Comparison of ENCODE assay signal across 1 cellular context in the genomic region with DNA sequence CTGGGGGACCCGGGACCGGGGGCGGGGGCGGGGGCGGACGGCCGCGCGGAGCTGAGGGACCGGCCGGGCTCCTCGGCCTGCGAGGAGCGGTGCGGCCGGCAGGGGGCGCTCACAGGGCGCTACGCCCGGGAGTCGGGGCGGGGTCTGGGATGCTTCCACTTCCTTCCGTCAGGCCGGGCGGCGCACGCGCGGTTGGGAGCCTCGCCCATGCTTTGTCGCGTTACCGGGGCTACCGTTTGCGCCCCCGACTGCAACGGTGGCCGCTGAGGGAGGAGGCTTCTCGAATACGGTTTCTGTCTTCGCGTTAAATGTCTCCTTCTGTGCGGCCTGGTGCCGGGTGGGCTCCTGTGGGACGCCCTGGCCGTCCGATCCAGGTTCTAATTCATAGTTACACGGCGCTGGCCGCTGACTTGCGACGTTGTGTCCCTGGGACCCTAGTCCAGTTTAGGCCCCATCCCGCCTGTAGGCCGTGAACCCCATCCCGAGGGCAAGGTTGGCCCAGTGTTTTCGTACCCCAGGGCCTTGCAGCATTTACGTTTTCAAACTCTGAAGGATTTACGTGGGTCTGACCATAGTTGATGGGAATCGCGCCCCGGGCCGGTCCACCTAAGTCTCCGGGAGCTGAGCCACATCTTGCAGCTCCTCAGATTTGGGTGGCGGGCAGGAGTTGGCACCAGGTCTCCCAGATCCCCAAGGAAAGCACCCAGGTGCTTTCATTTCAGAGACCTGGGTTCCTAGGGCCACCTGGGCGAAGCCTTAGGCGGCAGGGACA.
A peak's percentile ranks its signal among the peaks of the same experiment; 100 is the strongest.
TF ChIP-seq lines count a peak whose summit lies in the region.

No MANE protein-coding gene starts in this region.

TF ChIP-seq in H1, 55 proteins besides CTCF, POLR2A, EP300 and RAD21:
- TF ChIP-seq JUND (IDR thresholded peaks at IDR 0.05; ENCODE audit: low read length) (no peak), SP2 (IDR thresholded peaks at IDR 0.05; ENCODE audit: low read length) (no peak), ZNF274 (IDR thresholded peaks at IDR 0.05; ENCODE audit: borderline replicate concordance, extremely low read depth, low read length) (no peak), CREB1 (IDR thresholded peaks at IDR 0.05) (no peak), USF2 (IDR thresholded peaks at IDR 0.05; ENCODE audit: low read length) (no peak), SP4 (IDR thresholded peaks at IDR 0.05; ENCODE audit: low read length) (no peak), ASH2L (IDR thresholded peaks at IDR 0.05; ENCODE audit: low read length) (no peak), SIN3A (conservative IDR thresholded peaks at IDR 0.05 in 1 of 2, IDR thresholded peaks at IDR 0.05 in 1 of 2; ENCODE audit: low read depth in 1 of 2, low read length in 2 of 2) (no peak; a peak in 1 of 4 replicates), TBP (IDR thresholded peaks at IDR 0.05; ENCODE audit: low read depth, low read length) (no peak), HDAC2 (IDR thresholded peaks at IDR 0.05; ENCODE audit: borderline replicate concordance in 1 of 2, low read depth in 2 of 2, low read length in 2 of 2) (no peak), RFX5 (IDR thresholded peaks at IDR 0.05; ENCODE audit: borderline replicate concordance, low read depth, low read length) (no peak), EGR1 (IDR thresholded peaks at IDR 0.05; ENCODE audit: borderline replicate concordance, low read depth, low read length) (no peak), CHD2 (IDR thresholded peaks at IDR 0.05; ENCODE audit: low read length) (no peak), KDM5A (IDR thresholded peaks at IDR 0.05; ENCODE audit: low read length) (no peak), SAP30 (IDR thresholded peaks at IDR 0.05; ENCODE audit: insufficient read depth, insufficient replicate concordance, low read length) (peak; percentile 65), MAX (IDR thresholded peaks at IDR 0.05) (no peak), SUZ12 (IDR thresholded peaks at IDR 0.05; ENCODE audit: low read length) (no peak), POU5F1 (IDR thresholded peaks at IDR 0.05; ENCODE audit: low read depth, low read length) (no peak), PHF8 (conservative IDR thresholded peaks at IDR 0.05; ENCODE audit: low read depth, low read length) (peak; percentile 41; the same call in 1 of the 2 replicates), BRCA1 (IDR thresholded peaks at IDR 0.05; ENCODE audit: low read depth, low read length) (no peak), CTBP2 (IDR thresholded peaks at IDR 0.05; ENCODE audit: borderline replicate concordance, insufficient read depth, insufficient read length, low read length) (no peak), CEBPB (IDR thresholded peaks at IDR 0.05; ENCODE audit: low read depth, low read length) (no peak), ATF2 (IDR thresholded peaks at IDR 0.05; ENCODE audit: low read length) (no peak), ATF3 (IDR thresholded peaks at IDR 0.05; ENCODE audit: insufficient read depth, low read depth, low read length) (no peak), KDM4A (IDR thresholded peaks at IDR 0.05; ENCODE audit: low read depth, low read length, severe bottlenecking) (peak; percentile 47), KDM1A (IDR thresholded peaks at IDR 0.05; ENCODE audit: borderline replicate concordance, low read length) (no peak), FOSL1 (IDR thresholded peaks at IDR 0.05; ENCODE audit: insufficient read depth, low read depth, low read length) (no peak), SIX5 (IDR thresholded peaks at IDR 0.05; ENCODE audit: low read depth, low read length) (no peak), TCF12 (IDR thresholded peaks at IDR 0.05; ENCODE audit: low read depth, low read length) (no peak), NRF1 (IDR thresholded peaks at IDR 0.05; ENCODE audit: low read depth, low read length) (peak; percentile 20; the same call in 1 of the 2 replicates), BCL11A (IDR thresholded peaks at IDR 0.05; ENCODE audit: low read depth in 2 of 2, low read length in 2 of 2) (no peak)
- TF ChIP-seq, protein P1, sequence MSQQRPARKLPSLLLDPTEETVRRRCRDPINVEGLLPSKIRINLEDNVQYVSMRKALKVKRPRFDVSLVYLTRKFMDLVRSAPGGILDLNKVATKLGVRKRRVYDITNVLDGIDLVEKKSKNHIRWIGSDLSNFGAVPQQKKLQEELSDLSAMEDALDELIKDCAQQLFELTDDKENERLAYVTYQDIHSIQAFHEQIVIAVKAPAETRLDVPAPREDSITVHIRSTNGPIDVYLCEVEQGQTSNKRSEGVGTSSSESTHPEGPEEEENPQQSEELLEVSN (IDR thresholded peaks at IDR 0.05) = no peak
- TF ChIP-seq, protein P2, sequence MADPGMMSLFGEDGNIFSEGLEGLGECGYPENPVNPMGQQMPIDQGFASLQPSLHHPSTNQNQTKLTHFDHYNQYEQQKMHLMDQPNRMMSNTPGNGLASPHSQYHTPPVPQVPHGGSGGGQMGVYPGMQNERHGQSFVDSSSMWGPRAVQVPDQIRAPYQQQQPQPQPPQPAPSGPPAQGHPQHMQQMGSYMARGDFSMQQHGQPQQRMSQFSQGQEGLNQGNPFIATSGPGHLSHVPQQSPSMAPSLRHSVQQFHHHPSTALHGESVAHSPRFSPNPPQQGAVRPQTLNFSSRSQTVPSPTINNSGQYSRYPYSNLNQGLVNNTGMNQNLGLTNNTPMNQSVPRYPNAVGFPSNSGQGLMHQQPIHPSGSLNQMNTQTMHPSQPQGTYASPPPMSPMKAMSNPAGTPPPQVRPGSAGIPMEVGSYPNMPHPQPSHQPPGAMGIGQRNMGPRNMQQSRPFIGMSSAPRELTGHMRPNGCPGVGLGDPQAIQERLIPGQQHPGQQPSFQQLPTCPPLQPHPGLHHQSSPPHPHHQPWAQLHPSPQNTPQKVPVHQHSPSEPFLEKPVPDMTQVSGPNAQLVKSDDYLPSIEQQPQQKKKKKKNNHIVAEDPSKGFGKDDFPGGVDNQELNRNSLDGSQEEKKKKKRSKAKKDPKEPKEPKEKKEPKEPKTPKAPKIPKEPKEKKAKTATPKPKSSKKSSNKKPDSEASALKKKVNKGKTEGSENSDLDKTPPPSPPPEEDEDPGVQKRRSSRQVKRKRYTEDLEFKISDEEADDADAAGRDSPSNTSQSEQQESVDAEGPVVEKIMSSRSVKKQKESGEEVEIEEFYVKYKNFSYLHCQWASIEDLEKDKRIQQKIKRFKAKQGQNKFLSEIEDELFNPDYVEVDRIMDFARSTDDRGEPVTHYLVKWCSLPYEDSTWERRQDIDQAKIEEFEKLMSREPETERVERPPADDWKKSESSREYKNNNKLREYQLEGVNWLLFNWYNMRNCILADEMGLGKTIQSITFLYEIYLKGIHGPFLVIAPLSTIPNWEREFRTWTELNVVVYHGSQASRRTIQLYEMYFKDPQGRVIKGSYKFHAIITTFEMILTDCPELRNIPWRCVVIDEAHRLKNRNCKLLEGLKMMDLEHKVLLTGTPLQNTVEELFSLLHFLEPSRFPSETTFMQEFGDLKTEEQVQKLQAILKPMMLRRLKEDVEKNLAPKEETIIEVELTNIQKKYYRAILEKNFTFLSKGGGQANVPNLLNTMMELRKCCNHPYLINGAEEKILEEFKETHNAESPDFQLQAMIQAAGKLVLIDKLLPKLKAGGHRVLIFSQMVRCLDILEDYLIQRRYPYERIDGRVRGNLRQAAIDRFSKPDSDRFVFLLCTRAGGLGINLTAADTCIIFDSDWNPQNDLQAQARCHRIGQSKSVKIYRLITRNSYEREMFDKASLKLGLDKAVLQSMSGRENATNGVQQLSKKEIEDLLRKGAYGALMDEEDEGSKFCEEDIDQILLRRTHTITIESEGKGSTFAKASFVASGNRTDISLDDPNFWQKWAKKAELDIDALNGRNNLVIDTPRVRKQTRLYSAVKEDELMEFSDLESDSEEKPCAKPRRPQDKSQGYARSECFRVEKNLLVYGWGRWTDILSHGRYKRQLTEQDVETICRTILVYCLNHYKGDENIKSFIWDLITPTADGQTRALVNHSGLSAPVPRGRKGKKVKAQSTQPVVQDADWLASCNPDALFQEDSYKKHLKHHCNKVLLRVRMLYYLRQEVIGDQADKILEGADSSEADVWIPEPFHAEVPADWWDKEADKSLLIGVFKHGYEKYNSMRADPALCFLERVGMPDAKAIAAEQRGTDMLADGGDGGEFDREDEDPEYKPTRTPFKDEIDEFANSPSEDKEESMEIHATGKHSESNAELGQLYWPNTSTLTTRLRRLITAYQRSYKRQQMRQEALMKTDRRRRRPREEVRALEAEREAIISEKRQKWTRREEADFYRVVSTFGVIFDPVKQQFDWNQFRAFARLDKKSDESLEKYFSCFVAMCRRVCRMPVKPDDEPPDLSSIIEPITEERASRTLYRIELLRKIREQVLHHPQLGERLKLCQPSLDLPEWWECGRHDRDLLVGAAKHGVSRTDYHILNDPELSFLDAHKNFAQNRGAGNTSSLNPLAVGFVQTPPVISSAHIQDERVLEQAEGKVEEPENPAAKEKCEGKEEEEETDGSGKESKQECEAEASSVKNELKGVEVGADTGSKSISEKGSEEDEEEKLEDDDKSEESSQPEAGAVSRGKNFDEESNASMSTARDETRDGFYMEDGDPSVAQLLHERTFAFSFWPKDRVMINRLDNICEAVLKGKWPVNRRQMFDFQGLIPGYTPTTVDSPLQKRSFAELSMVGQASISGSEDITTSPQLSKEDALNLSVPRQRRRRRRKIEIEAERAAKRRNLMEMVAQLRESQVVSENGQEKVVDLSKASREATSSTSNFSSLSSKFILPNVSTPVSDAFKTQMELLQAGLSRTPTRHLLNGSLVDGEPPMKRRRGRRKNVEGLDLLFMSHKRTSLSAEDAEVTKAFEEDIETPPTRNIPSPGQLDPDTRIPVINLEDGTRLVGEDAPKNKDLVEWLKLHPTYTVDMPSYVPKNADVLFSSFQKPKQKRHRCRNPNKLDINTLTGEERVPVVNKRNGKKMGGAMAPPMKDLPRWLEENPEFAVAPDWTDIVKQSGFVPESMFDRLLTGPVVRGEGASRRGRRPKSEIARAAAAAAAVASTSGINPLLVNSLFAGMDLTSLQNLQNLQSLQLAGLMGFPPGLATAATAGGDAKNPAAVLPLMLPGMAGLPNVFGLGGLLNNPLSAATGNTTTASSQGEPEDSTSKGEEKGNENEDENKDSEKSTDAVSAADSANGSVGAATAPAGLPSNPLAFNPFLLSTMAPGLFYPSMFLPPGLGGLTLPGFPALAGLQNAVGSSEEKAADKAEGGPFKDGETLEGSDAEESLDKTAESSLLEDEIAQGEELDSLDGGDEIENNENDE (IDR thresholded peaks at IDR 0.05; ENCODE audit: insufficient replicate concordance, low read length) = no peak
